ENCODE assay signal across 1 cellular context in the genomic region with DNA sequence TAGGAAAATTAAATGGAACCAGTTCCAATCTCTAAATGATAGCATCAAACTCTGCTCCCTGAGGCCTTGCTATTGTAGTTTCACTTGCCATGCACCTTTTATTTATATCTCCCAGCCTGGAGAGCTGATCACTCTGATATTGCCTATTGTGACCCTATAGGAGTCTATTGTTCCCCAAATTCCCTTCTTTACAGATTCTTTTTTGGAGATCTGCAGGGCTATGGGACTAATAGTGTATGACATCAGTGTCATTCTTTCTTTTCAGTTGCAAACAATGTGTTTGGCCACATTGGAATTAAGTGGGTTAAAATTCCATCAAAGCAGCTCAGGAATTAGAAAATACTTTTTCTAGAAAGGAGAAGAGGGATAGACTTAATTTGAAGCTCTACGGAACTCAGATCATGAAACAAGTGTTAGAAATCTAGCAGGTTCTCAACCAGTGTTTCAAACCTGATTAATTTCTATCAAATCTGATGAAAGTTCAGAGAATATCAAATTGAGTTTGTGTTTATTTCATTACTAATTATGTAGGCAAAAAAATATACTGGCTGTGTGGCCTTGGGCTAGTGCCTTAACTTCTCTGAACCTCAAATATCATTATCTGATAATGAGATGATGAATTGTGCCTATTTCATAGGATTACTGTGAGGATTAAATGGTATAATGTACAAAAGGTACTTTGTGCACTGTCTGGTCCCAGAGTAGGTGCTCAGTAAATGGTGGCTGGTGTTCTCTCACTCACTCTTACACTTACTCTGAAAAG.
A peak's percentile ranks its signal among the peaks of the same experiment; 100 is the strongest.
TF ChIP-seq lines count a peak whose summit lies in the region.

No MANE protein-coding gene starts in this region.

TF ChIP-seq in GM23338, 12 proteins besides CTCF, POLR2A, EP300 and RAD21:
- TF ChIP-seq REST (IDR thresholded peaks at IDR 0.05; ENCODE audit: unreplicated experiment): no peak
- no peak for TF ChIP-seq EZH2phosphoT487 (IDR thresholded peaks at IDR 0.05; ENCODE audit: unreplicated experiment)
- TF ChIP-seq NANOG (IDR thresholded peaks at IDR 0.05; ENCODE audit: borderline replicate concordance): 0 out of 2 replicates have a peak, but pooled peaks have one; percentile 3
- no peak for TF ChIP-seq JUNB (IDR thresholded peaks at IDR 0.05; ENCODE audit: unreplicated experiment)
